In the genomic region with DNA sequence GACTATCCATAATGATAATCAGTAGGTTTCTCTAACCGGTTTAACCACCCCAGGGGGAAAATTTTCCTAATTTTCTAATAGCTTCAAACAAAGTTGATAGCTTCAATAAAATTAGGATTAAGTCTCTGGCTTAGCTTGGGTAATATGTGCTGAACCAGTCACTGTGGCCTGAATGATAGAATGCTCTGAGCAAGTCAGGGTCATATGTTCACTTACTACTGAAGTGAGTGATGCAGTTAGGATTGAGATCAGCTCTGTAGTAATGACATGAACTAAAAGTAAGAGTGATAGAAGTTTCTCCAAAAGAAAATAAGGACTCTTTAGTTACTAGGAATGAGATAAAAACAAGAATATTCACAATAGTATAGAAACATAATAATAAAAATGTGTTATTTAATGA, we compare ENCODE assay signal across 15 cellular contexts. TPM values are rescaled to one million over a fixed set of nuclear protein-coding genes. Genes with fewer than 3 reads are reported as not detected.
A peak's percentile ranks its signal among the peaks of the same experiment; 100 is the strongest.
DNase-seq lines count a peak whose midpoint lies in the region; ATAC-seq and TF ChIP-seq lines count a peak whose summit lies in the region.
"Had no signal": no experiment of that assay in that cellular context is flagged by ENCODE, and none has a peak within 500 bp of the region (broad histone marks: within the 10 kb centered on the region; RNA-seq: fewer than 3 reads in every experiment).

No MANE protein-coding gene starts in this region.

- no peaks in the 10 kb centered on the region for H3K27me3 ChIP-seq in kidney epithelial cell (ENCODE audit: control insufficient read depth, insufficient read depth, low read length)

- DNase-seq in AG10803 (ENCODE audit: low read depth) (peak; percentile 8), HCEC 1CT (peak; percentile 56), kidney epithelial cell (ENCODE audit: low read depth) (peak; percentile 7), GDM1 (lab: John Stamatoyannopoulos, UW) (no peak), HEK293T (ENCODE audit: extremely low spot score) (no peak)
- no peak for DNase-seq in activated CD8-positive, alpha-beta memory T cell treated with anti-CD3 and anti-CD28 coated beads for 24 hours
- DNase-seq: activated CD4-positive, alpha-beta T cell treated with anti-CD3 and anti-CD28 coated beads, Interleukin-2, amount 50 U/mL, for 4 hours; activated effector memory CD4-positive, alpha-beta T cell treated with anti-CD3 and anti-CD28 coated beads, Interleukin-2, amount 50 U/mL, for 16 hours; DMS 273 treated with DMSO at 0.1 percent for 48 hours; effector CD4-positive, alpha-beta T cell; H7; T1000 had no signal

- peaks cover 48% of the 10 kb centered on the region for H3K36me3 Mint-ChIP-seq in brain

- peak overlapping the region in 4 of 5 experiments; percentile 10 to 20 (median 14) for H3K27ac Mint-ChIP-seq in brain

- ATAC-seq in HG02763 (IDR thresholded peaks at IDR 0.05; ENCODE audit: unreplicated experiment), result no peak
- ATAC-seq: sciatic nerve had no signal

- H3K4me3 ChIP-seq in AG10803 (ENCODE audit: low read length), result no peak overlapping the region
- H3K4me3 ChIP-seq in kidney epithelial cell (ENCODE audit: low read depth, low read length), result no peak overlapping the region

- TF ChIP-seq CTCF in AG10803 (conservative IDR thresholded peaks at IDR 0.05; ENCODE audit: low read length) (no peak), brain (conservative IDR thresholded peaks at IDR 0.05) (no peak), kidney epithelial cell (IDR thresholded peaks at IDR 0.05; ENCODE audit: insufficient read depth, low read length, poor library complexity, severe bottlenecking) (no peak)

- H3K9me3 Mint-ChIP-seq in brain, result peaks cover 0 to 10% (median 5%) of the 10 kb centered on the region in 5 experiments

- H3K4me3 Mint-ChIP-seq in brain, result no peak overlapping the region

- H3K27me3 Mint-ChIP-seq in brain, result no peaks in the 10 kb centered on the region

- H3K36me3 ChIP-seq in kidney epithelial cell (ENCODE audit: control insufficient read depth, insufficient read depth, low read length), result no peaks in the 10 kb centered on the region

- H3K4me1 Mint-ChIP-seq in brain, result peaks cover 25% of the 10 kb centered on the region

- POLR2A ChIA-PET in HEK293T (lab: Yijun Ruan, JAX), result no interaction called here

- CTCF ChIA-PET in HEK293T (lab: Yijun Ruan, JAX), result no interaction called here

TF ChIP-seq in HEK293T, 16 proteins besides CTCF, POLR2A, EP300 and RAD21:
- TF ChIP-seq SUZ12 (IDR thresholded peaks at IDR 0.05) (no peak), FOXA1 (IDR thresholded peaks at IDR 0.05) (no peak), ZNF384 (IDR thresholded peaks at IDR 0.05) (no peak), ARNT (IDR thresholded peaks at IDR 0.05) (no peak)
- TF ChIP-seq, protein P1, sequence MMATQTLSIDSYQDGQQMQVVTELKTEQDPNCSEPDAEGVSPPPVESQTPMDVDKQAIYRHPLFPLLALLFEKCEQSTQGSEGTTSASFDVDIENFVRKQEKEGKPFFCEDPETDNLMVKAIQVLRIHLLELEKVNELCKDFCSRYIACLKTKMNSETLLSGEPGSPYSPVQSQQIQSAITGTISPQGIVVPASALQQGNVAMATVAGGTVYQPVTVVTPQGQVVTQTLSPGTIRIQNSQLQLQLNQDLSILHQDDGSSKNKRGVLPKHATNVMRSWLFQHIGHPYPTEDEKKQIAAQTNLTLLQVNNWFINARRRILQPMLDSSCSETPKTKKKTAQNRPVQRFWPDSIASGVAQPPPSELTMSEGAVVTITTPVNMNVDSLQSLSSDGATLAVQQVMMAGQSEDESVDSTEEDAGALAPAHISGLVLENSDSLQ (IDR thresholded peaks at IDR 0.05), result no peak

RNA-seq across cellular contexts. Expression of a gene that starts 32.6 kb away (rescaled TPM):
- 4.2 TPM for polyA plus RNA-seq in brain (ENCODE audit: insufficient read depth, low read depth, low replicate concordance)
- 24.6 and 27.4 TPM in 2 replicates for total RNA-seq in kidney epithelial cell

Comparison
In these comparisons a context has a peak if more than half of its experiments do, and no peak if none do; other contexts are left out.
1. DNase-seq: peak in AG10803 (single experiment), HCEC 1CT (single experiment) and kidney epithelial cell (single experiment); none in GDM1 (single experiment), activated CD8-positive, alpha-beta memory T cell treated with anti-CD3 and anti-CD28 coated beads for 24 hours (single experiment) and HEK293T (single experiment).